ENCODE assay signal across 26 cellular contexts in genomic region chr4:1099270-1099669, GRCh38. TPM values are rescaled to one million over a fixed set of nuclear protein-coding genes. Genes with fewer than 3 reads are reported as not detected.
"Had no signal": no experiment of that assay in that cellular context is flagged by ENCODE, and none has a peak within 500 bp of the region (broad histone marks: within the 10 kb centered on the region; RNA-seq: fewer than 3 reads in every experiment).

No MANE protein-coding gene starts in this region.

- ATAC-seq: activated CD4-positive, alpha-beta T cell treated with anti-CD3 and anti-CD28 coated beads for 36 hours; activated naive CD4-positive, alpha-beta T cell treated with anti-CD3 and anti-CD28 coated beads, Interleukin-2, amount 50 U/mL, for 72 hours; activated naive CD8-positive, alpha-beta T cell treated with anti-CD3 and anti-CD28 coated beads, Interleukin-2, amount 50 U/mL, for 24 hours had no signal

- H3K9me3 Mint-ChIP-seq: activated CD4-positive, alpha-beta memory T cell treated with anti-CD3 and anti-CD28 coated beads, Interleukin-2, amount 10 ng/mL, durations not matched to agents 7 days and 5 days; activated naive CD4-positive, alpha-beta T cell treated with anti-CD3 and anti-CD28 coated beads, Interleukin-2, amount 50 U/mL, for 72 hours; activated naive CD8-positive, alpha-beta T cell treated with anti-CD3 and anti-CD28 coated beads, Interleukin-2, amount 50 U/mL, for 24 hours had no signal

- H3K4me3 ChIP-seq: cardiac muscle cell had no signal

- H3K27me3 ChIP-seq: brain microvascular endothelial cell, cardiac muscle cell had no signal

- H3K27me3 Mint-ChIP-seq: activated CD4-positive, alpha-beta memory T cell treated with anti-CD3 and anti-CD28 coated beads, Interleukin-2, amount 10 ng/mL, durations not matched to agents 7 days and 5 days; activated CD4-positive, alpha-beta T cell treated with anti-CD3 and anti-CD28 coated beads for 36 hours; activated naive CD8-positive, alpha-beta T cell treated with anti-CD3 and anti-CD28 coated beads, Interleukin-2, amount 50 U/mL, for 24 hours had no signal

- H3K27ac Mint-ChIP-seq: activated CD4-positive, alpha-beta memory T cell treated with anti-CD3 and anti-CD28 coated beads, Interleukin-2, amount 10 ng/mL, durations not matched to agents 7 days and 5 days; activated CD4-positive, alpha-beta T cell treated with anti-CD3 and anti-CD28 coated beads for 36 hours; activated naive CD8-positive, alpha-beta T cell treated with anti-CD3 and anti-CD28 coated beads, Interleukin-2, amount 50 U/mL, for 24 hours had no signal

- H3K27ac ChIP-seq: brain microvascular endothelial cell, cardiac muscle cell, VCaP had no signal

- H3K36me3 ChIP-seq: brain microvascular endothelial cell, cardiac muscle cell had no signal

- H3K4me3 Mint-ChIP-seq: activated CD4-positive, alpha-beta memory T cell treated with anti-CD3 and anti-CD28 coated beads, Interleukin-2, amount 10 ng/mL, durations not matched to agents 7 days and 5 days; activated CD4-positive, alpha-beta T cell treated with anti-CD3 and anti-CD28 coated beads for 36 hours; activated naive CD8-positive, alpha-beta T cell treated with anti-CD3 and anti-CD28 coated beads, Interleukin-2, amount 50 U/mL, for 24 hours had no signal

- DNase-seq: activated CD4-positive, alpha-beta memory T cell treated with anti-CD3 and anti-CD28 coated beads, Interleukin-2, amount 10 ng/mL, durations not matched to agents 7 days and 5 days; activated CD4-positive, alpha-beta T cell treated with anti-CD3 and anti-CD28 coated beads for 36 hours; activated CD4-positive, alpha-beta T cell treated with anti-CD3 and anti-CD28 coated beads, Interleukin-2, amount 50 U/mL, for 1 hour; activated CD4-positive, CD25-positive, alpha-beta regulatory T cell; activated CD8-positive, alpha-beta memory T cell treated with anti-CD3 and anti-CD28 coated beads, Interleukin-2, amount 50 U/mL, for 48 hours; activated effector memory CD4-positive, alpha-beta T cell treated with Interleukin-2 at 50 U/mL for 16 hours; activated naive CD4-positive, alpha-beta T cell treated with Interleukin-2 at 50 U/mL for 16 hours; activated naive CD8-positive, alpha-beta T cell treated with anti-CD3 and anti-CD28 coated beads, Interleukin-2, amount 50 U/mL, for 24 hours; activated T-cell treated with anti-CD3 and anti-CD28 coated beads, Interleukin-2, amount 50 U/mL, for 1 hour; amniotic stem cell; brain microvascular endothelial cell; Karpas-422; NCI-H1048; NCI-H146; NCI-H187 treated with DMSO at 0.1 percent for 48 hours; NCI-H2081 treated with DMSO at 0.1 percent for 48 hours; NCI-H446; NCI-H524; NCI-H774; SIG-M5; T-helper 1 cell had no signal

- H3K4me1 Mint-ChIP-seq: activated CD4-positive, alpha-beta memory T cell treated with anti-CD3 and anti-CD28 coated beads, Interleukin-2, amount 10 ng/mL, durations not matched to agents 7 days and 5 days; activated CD4-positive, alpha-beta T cell treated with anti-CD3 and anti-CD28 coated beads for 36 hours; activated naive CD8-positive, alpha-beta T cell treated with anti-CD3 and anti-CD28 coated beads, Interleukin-2, amount 50 U/mL, for 24 hours had no signal

- H3K36me3 Mint-ChIP-seq: activated naive CD4-positive, alpha-beta T cell treated with anti-CD3 and anti-CD28 coated beads, Interleukin-2, amount 50 U/mL, for 72 hours had no signal

RNA-seq across cellular contexts. Expression of gene RNF212, which starts 14.1 kb away (rescaled TPM):
- total RNA-seq: OCI-LY7, RPMI7951 had no signal
